35 cellular contexts compared by ENCODE assay signal in genomic region chr2:172326211-172326509, GRCh38.
"Had no signal": no experiment of that assay in that cellular context is flagged by ENCODE, and none has a peak within 500 bp of the region (broad histone marks: within the 10 kb centered on the region; RNA-seq: fewer than 3 reads in every experiment).

No MANE protein-coding gene starts in this region.

- H3K9me3 Mint-ChIP-seq: activated naive CD4-positive, alpha-beta T cell treated with anti-CD3 and anti-CD28 coated beads, Interleukin-2, amount 50 U/mL, for 24 hours; activated T-helper 17 cell treated with anti-CD3 and anti-CD28 coated beads, Interleukin-2, amount 50 U/mL, for 72 hours had no signal

- H3K27ac ChIP-seq: ascending aorta, body of pancreas, breast epithelium, Peyer's patch, SJSA1, WERI-Rb-1 had no signal

- H3K36me3 Mint-ChIP-seq: activated naive CD4-positive, alpha-beta T cell treated with anti-CD3 and anti-CD28 coated beads, Interleukin-2, amount 50 U/mL, for 24 hours; activated naive CD8-positive, alpha-beta T cell treated with anti-CD3 and anti-CD28 coated beads, Interleukin-2, amount 10 ng/mL, durations not matched to agents 7 days and 5 days had no signal

- H3K27me3 ChIP-seq: ascending aorta, body of pancreas, breast epithelium, Peyer's patch, SJSA1 had no signal

- H3K4me1 ChIP-seq: breast epithelium, SJSA1 had no signal

- H3K27ac Mint-ChIP-seq: activated CD8-positive, alpha-beta T cell treated with anti-CD3 and anti-CD28 coated beads for 36 hours; activated naive CD4-positive, alpha-beta T cell treated with anti-CD3 and anti-CD28 coated beads, Interleukin-2, amount 50 U/mL, for 24 hours; activated naive CD8-positive, alpha-beta T cell treated with anti-CD3 and anti-CD28 coated beads, Interleukin-2, amount 10 ng/mL, durations not matched to agents 7 days and 5 days; activated T-cell treated with anti-CD3 and anti-CD28 coated beads, Interleukin-2, amount 50 U/mL, for 72 hours; activated T-helper 17 cell treated with anti-CD3 and anti-CD28 coated beads, Interleukin-2, amount 50 U/mL, for 72 hours had no signal

- H3K4me1 Mint-ChIP-seq: activated naive CD4-positive, alpha-beta T cell treated with anti-CD3 and anti-CD28 coated beads, Interleukin-2, amount 50 U/mL, for 24 hours; activated naive CD8-positive, alpha-beta T cell treated with anti-CD3 and anti-CD28 coated beads, Interleukin-2, amount 10 ng/mL, durations not matched to agents 7 days and 5 days; activated T-helper 17 cell treated with anti-CD3 and anti-CD28 coated beads, Interleukin-2, amount 50 U/mL, for 72 hours had no signal

- H3K4me3 Mint-ChIP-seq: activated CD8-positive, alpha-beta T cell treated with anti-CD3 and anti-CD28 coated beads for 36 hours; activated naive CD4-positive, alpha-beta T cell treated with anti-CD3 and anti-CD28 coated beads, Interleukin-2, amount 50 U/mL, for 24 hours; activated naive CD8-positive, alpha-beta T cell treated with anti-CD3 and anti-CD28 coated beads, Interleukin-2, amount 10 ng/mL, durations not matched to agents 7 days and 5 days; activated T-cell treated with anti-CD3 and anti-CD28 coated beads, Interleukin-2, amount 50 U/mL, for 72 hours; activated T-helper 17 cell treated with anti-CD3 and anti-CD28 coated beads, Interleukin-2, amount 50 U/mL, for 72 hours had no signal

- DNase-seq: activated CD4-positive, alpha-beta T cell treated with anti-CD3 and anti-CD28 coated beads for 1 hour; activated CD4-positive, alpha-beta T cell treated with anti-CD3 and anti-CD28 coated beads for 48 hours; activated CD4-positive, alpha-beta T cell treated with anti-CD3 and anti-CD28 coated beads, Interleukin-2, amount 50 U/mL, for 4 hours; activated CD4-positive, CD25-positive, alpha-beta regulatory T cell; activated CD8-positive, alpha-beta T cell treated with anti-CD3 and anti-CD28 coated beads for 36 hours; activated gamma-delta T cell; activated naive CD4-positive, alpha-beta T cell treated with Interleukin-2 at 50 U/mL for 16 hours; activated naive CD8-positive, alpha-beta T cell treated with anti-CD3 and anti-CD28 coated beads, Interleukin-2, amount 10 ng/mL, durations not matched to agents 7 days and 5 days; activated T-cell treated with anti-CD3 and anti-CD28 coated beads, Interleukin-2, amount 50 U/mL, for 1 hour; activated T-cell treated with anti-CD3 and anti-CD28 coated beads, Interleukin-2, amount 50 U/mL, for 72 hours; amygdala; body of pancreas; NCI-H1092 treated with DMSO at 0.1 percent for 48 hours; NCI-H1417; NCI-H146; NCI-H187; NCI-H2029 treated with DMSO at 0.1 percent for 48 hours; NCI-H2171 treated with DMSO at 0.1 percent for 48 hours; NCI-H2227 treated with DMSO at 0.1 percent for 48 hours; NCI-H446 treated with DMSO at 0.1 percent for 48 hours; NCI-H524; Peyer's patch; RPMI8226; SHP77 treated with DMSO at 0.1 percent for 48 hours; SW 1271; T-helper 1 cell; T-helper 2 cell; T1000; WERI-Rb-1 had no signal

- ATAC-seq: activated CD8-positive, alpha-beta T cell treated with anti-CD3 and anti-CD28 coated beads for 36 hours; activated T-cell treated with anti-CD3 and anti-CD28 coated beads, Interleukin-2, amount 50 U/mL, for 72 hours; activated T-helper 17 cell treated with anti-CD3 and anti-CD28 coated beads, Interleukin-2, amount 50 U/mL, for 72 hours; body of pancreas; K562 had no signal

- H3K9me3 ChIP-seq: ascending aorta, body of pancreas, breast epithelium, Peyer's patch had no signal

- H3K27me3 Mint-ChIP-seq: activated CD8-positive, alpha-beta T cell treated with anti-CD3 and anti-CD28 coated beads for 36 hours; activated naive CD4-positive, alpha-beta T cell treated with anti-CD3 and anti-CD28 coated beads, Interleukin-2, amount 50 U/mL, for 24 hours; activated naive CD8-positive, alpha-beta T cell treated with anti-CD3 and anti-CD28 coated beads, Interleukin-2, amount 10 ng/mL, durations not matched to agents 7 days and 5 days; activated T-helper 17 cell treated with anti-CD3 and anti-CD28 coated beads, Interleukin-2, amount 50 U/mL, for 72 hours had no signal

- H3K4me3 ChIP-seq: ascending aorta, body of pancreas, breast epithelium, K562, Peyer's patch, SJSA1 had no signal

- H3K36me3 ChIP-seq: ascending aorta, breast epithelium, Peyer's patch, SJSA1, WERI-Rb-1 had no signal
